ENCODE assay signal across 22 cellular contexts in the genomic region with DNA sequence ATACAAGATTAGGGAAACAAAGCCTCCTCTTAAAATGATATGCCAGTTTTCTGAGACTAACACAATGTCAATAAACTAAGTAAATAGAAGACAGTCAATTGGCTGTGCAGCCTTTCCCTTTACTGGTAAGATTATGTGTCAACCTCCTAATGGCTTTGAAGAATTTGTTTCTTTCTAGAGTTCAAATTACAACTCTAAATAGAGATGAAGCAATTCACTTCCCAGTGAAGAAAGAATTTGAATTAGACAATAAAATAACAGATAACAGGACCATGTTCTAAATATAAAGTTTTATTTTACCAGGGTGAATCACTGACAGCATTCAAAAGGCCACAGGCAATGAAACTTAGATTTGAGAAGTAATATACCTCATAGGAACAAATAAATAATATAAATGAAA.
DNase-seq lines count a peak whose midpoint lies in the region; ATAC-seq, FAIRE-seq and TF ChIP-seq lines count a peak whose summit lies in the region.
"Had no signal": no experiment of that assay in that cellular context is flagged by ENCODE, and none has a peak within 500 bp of the region (broad histone marks: within the 10 kb centered on the region; RNA-seq: fewer than 3 reads in every experiment).

No MANE protein-coding gene starts in this region.

- intact Hi-C loops in testis (cut with DNase I; ENCODE audit: low total_unique reads): no loop called here

- DNase-seq in DMS53 (lab: John Stamatoyannopoulos, UW) (peak; percentile 81), NCI-H1092 treated with DMSO at 0.1 percent for 48 hours (lab: John Stamatoyannopoulos, UW) (peak; percentile 60), NCI-H510A (lab: John Stamatoyannopoulos, UW) (peak; percentile 32), choroid plexus epithelial cell (ENCODE audit: low read depth) (peak; percentile 22), small intestine (no peak), kidney tubule cell (ENCODE audit: low spot score) (no peak), testis (no peak)
- DNase-seq: activated CD4-positive, alpha-beta memory T cell treated with anti-CD3 and anti-CD28 coated beads for 36 hours; activated T-cell treated with anti-CD3 and anti-CD28 coated beads, Interleukin-2, amount 50 U/mL, for 4 hours; brain microvascular endothelial cell; dermis blood vessel endothelial cell; erythroblast; GF-D8; naive B cell; NCI-H1048; WERI-Rb-1 had no signal

- no peaks in the 10 kb centered on the region for H3K9me3 ChIP-seq in small intestine (ENCODE audit: control insufficient read depth, low read depth)
- no peaks in the 10 kb centered on the region for H3K9me3 ChIP-seq in testis
- H3K9me3 ChIP-seq: thoracic aorta had no signal

- no peaks in the 10 kb centered on the region for H3K4me1 ChIP-seq in small intestine (ENCODE audit: control insufficient read depth in 2 of 2, insufficient read depth in 1 of 2, low read depth in 1 of 2, low read length in 1 of 2)
- no peaks in the 10 kb centered on the region for H3K4me1 ChIP-seq in testis

- no peak overlapping the region for H3K4me3 ChIP-seq in choroid plexus epithelial cell (ENCODE audit: low read depth, low read length)
- H3K4me3 ChIP-seq in small intestine (ENCODE audit: low read depth in 1 of 2, low read length in 2 of 2): no peak overlapping the region
- no peak overlapping the region for H3K4me3 ChIP-seq in testis
- H3K4me3 ChIP-seq: K562, skin epidermis, thoracic aorta had no signal

- TF ChIP-seq POLR2A in testis (IDR thresholded peaks at IDR 0.05): no peak

- no peak for FAIRE-seq in small intestine (lab: Jason Lieb, UNC)
- FAIRE-seq: GM12891, K562 had no signal

- H3K27me3 ChIP-seq in small intestine (ENCODE audit: control insufficient read depth in 2 of 2, insufficient read depth in 2 of 2, low read length in 2 of 2) (no peaks in the 10 kb centered on the region), testis (no peaks in the 10 kb centered on the region)
- H3K27me3 ChIP-seq: brain microvascular endothelial cell had no signal

- TF ChIP-seq CTCF in choroid plexus epithelial cell (conservative IDR thresholded peaks at IDR 0.05; ENCODE audit: low read depth, low read length) (no peak), testis (IDR thresholded peaks at IDR 0.05) (no peak)

- H3K36me3 ChIP-seq in small intestine (ENCODE audit: control insufficient read depth in 2 of 2, insufficient read depth in 2 of 2, low read length in 2 of 2): no peaks in the 10 kb centered on the region
- no peaks in the 10 kb centered on the region for H3K36me3 ChIP-seq in testis (ENCODE audit: low read depth, missing control alignments)
- H3K36me3 ChIP-seq: brain microvascular endothelial cell, thoracic aorta, WERI-Rb-1 had no signal

- no peak overlapping the region for H3K27ac ChIP-seq in small intestine (ENCODE audit: low read depth in 1 of 2, low read length in 1 of 2)
- no peak overlapping the region for H3K27ac ChIP-seq in testis
- H3K27ac ChIP-seq: brain microvascular endothelial cell, skin epidermis, thoracic aorta, WERI-Rb-1 had no signal

- no peak for ATAC-seq in GM18498 (IDR thresholded peaks at IDR 0.05; ENCODE audit: unreplicated experiment)
- ATAC-seq: activated naive CD4-positive, alpha-beta T cell treated with anti-CD3 and anti-CD28 coated beads, Interleukin-2, amount 50 U/mL, for 72 hours; activated T-cell treated with anti-CD3 and anti-CD28 coated beads, Interleukin-2, amount 50 U/mL, for 4 hours; K562 had no signal

Comparison
In these comparisons a context has a peak if more than half of its experiments do, and no peak if none do; other contexts are left out.
1. DNase-seq: peak in DMS53 (single experiment), NCI-H1092 treated with DMSO at 0.1 percent for 48 hours (single experiment), NCI-H510A (single experiment) and choroid plexus epithelial cell (single experiment); none in small intestine (single experiment), kidney tubule cell (single experiment) and testis (single experiment).